10 cellular contexts compared by ENCODE assay signal in genomic region chr3:171306631-171307030, GRCh38.
DNase-seq lines count a peak whose midpoint lies in the region; ATAC-seq and TF ChIP-seq lines count a peak whose summit lies in the region.
"Had no signal": no experiment of that assay in that cellular context is flagged by ENCODE, and none has a peak within 500 bp of the region (broad histone marks: within the 10 kb centered on the region; RNA-seq: fewer than 3 reads in every experiment).

No MANE protein-coding gene starts in this region.

- DNase-seq in HS-5 (ENCODE audit: low read depth) (peak; percentile 46), choroid plexus epithelial cell (ENCODE audit: low read depth) (peak; percentile 97), kidney tubule cell (ENCODE audit: low spot score) (peak; percentile 91), activated gamma-delta T cell (lab: John Stamatoyannopoulos, UW) (no peak)
- DNase-seq in activated CD8-positive, alpha-beta T cell treated with anti-CD3 and anti-CD28 coated beads, Interleukin-2, amount 10 ng/mL, durations not matched to agents 7 days and 5 days, result no peak
- DNase-seq: NCI-H1436, right lobe of liver had no signal

- peaks cover 9% of the 10 kb centered on the region for H3K36me3 Mint-ChIP-seq in activated CD8-positive, alpha-beta T cell treated with anti-CD3 and anti-CD28 coated beads, Interleukin-2, amount 10 ng/mL, durations not matched to agents 7 days and 5 days (ENCODE audit: low read depth)

- peaks cover 12% of the 10 kb centered on the region for H3K4me1 Mint-ChIP-seq in activated CD8-positive, alpha-beta T cell treated with anti-CD3 and anti-CD28 coated beads, Interleukin-2, amount 10 ng/mL, durations not matched to agents 7 days and 5 days (ENCODE audit: low read depth)

- CTCF ChIA-PET in activated CD8-positive, alpha-beta T cell treated with anti-CD3 and anti-CD28 coated beads, Interleukin-2, amount 10 ng/mL, durations not matched to agents 7 days and 5 days (lab: Charles Lee), result no interaction called here

- ATAC-seq in HG03571 (IDR thresholded peaks at IDR 0.05; ENCODE audit: unreplicated experiment) (no peak), HG02642 (IDR thresholded peaks at IDR 0.05; ENCODE audit: poor library complexity, unreplicated experiment) (no peak)
- no peak for ATAC-seq in activated CD8-positive, alpha-beta T cell treated with anti-CD3 and anti-CD28 coated beads, Interleukin-2, amount 10 ng/mL, durations not matched to agents 7 days and 5 days

- H3K4me3 Mint-ChIP-seq in activated CD8-positive, alpha-beta T cell treated with anti-CD3 and anti-CD28 coated beads, Interleukin-2, amount 10 ng/mL, durations not matched to agents 7 days and 5 days, result no peak overlapping the region

- H3K9me3 Mint-ChIP-seq in activated CD8-positive, alpha-beta T cell treated with anti-CD3 and anti-CD28 coated beads, Interleukin-2, amount 10 ng/mL, durations not matched to agents 7 days and 5 days (ENCODE audit: insufficient read depth), result peaks cover 3% of the 10 kb centered on the region

- H3K27ac Mint-ChIP-seq in activated CD8-positive, alpha-beta T cell treated with anti-CD3 and anti-CD28 coated beads, Interleukin-2, amount 10 ng/mL, durations not matched to agents 7 days and 5 days, result no peak overlapping the region

- no peak for TF ChIP-seq CTCF in choroid plexus epithelial cell (conservative IDR thresholded peaks at IDR 0.05; ENCODE audit: low read depth, low read length)

- H3K4me3 ChIP-seq in choroid plexus epithelial cell (ENCODE audit: low read depth, low read length), result no peak overlapping the region
- H3K4me3 ChIP-seq: right lobe of liver had no signal

- no peaks in the 10 kb centered on the region for H3K27me3 Mint-ChIP-seq in activated CD8-positive, alpha-beta T cell treated with anti-CD3 and anti-CD28 coated beads, Interleukin-2, amount 10 ng/mL, durations not matched to agents 7 days and 5 days (ENCODE audit: low read depth)

- H3K27ac ChIP-seq in temporal lobe (ENCODE audit: low read depth, low read length), result peak overlapping the region; percentile 63
- H3K27ac ChIP-seq: right lobe of liver had no signal

- POLR2A ChIA-PET in activated CD8-positive, alpha-beta T cell treated with anti-CD3 and anti-CD28 coated beads, Interleukin-2, amount 10 ng/mL, durations not matched to agents 7 days and 5 days (lab: Charles Lee), result interaction anchor here (0.6 kb wide), 1 partner anchor 1541 kb away, joined by 3 read pairs; no protein-coding TSS in a partner anchor

Comparison
In these comparisons a context has a peak if more than half of its experiments do, and no peak if none do; other contexts are left out.
1. DNase-seq: peak in HS-5 (single experiment), choroid plexus epithelial cell (single experiment) and kidney tubule cell (single experiment); none in activated gamma-delta T cell (single experiment) and activated CD8-positive, alpha-beta T cell treated with anti-CD3 and anti-CD28 coated beads, Interleukin-2, amount 10 ng/mL, durations not matched to agents 7 days and 5 days (single experiment).